Comparison of ENCODE assay signal across 9 cellular contexts in the genomic region with DNA sequence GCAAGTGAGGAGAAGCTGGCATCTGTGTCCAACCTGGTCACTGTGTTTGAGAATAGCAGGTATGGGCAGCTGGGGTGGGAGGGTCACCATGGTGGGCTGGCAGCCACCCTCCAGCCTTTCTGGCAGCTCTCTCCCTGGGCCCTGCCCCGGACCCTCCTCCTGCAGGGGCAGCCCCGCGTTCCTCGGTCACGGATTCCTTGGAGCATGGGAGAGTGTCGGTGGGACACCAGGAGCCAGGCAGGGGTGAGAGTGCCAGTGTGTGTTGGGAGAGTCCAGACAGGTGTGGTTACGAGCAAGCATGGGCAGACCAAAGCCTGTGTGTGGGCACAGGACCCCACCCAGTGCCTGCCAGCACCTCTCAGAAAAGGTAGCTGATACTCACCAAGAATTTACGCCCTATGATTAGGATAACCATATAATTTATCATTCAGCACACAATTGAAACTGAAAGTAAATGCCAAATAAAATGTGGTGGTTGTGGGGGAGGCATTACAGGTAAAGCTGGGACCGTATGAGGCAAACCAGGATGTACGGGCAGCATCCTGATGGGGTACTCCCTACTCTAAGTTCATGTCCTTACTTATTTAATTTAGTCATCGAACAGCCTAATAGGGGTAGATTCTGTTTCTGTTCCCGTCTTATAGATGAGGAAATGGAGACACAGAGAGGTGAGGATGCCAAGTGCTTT. TPM values are rescaled to one million over a fixed set of nuclear protein-coding genes. Genes with fewer than 3 reads are reported as not detected.
DNase-seq lines count a peak whose midpoint lies in the region; ATAC-seq and TF ChIP-seq lines count a peak whose summit lies in the region.
"Had no signal": no experiment of that assay in that cellular context is flagged by ENCODE, and none has a peak within 500 bp of the region (broad histone marks: within the 10 kb centered on the region; RNA-seq: fewer than 3 reads in every experiment).

No MANE protein-coding gene starts in this region.

- H3K4me3 ChIP-seq in ascending aorta (peak overlapping the region; percentile 6 to 50), spleen (peak overlapping the region; percentile 53 to 85 (median 64))

- H3K36me3 ChIP-seq in ascending aorta (no peaks in the 10 kb centered on the region), spleen (peaks cover 0 to 28% (median 7%) of the 10 kb centered on the region in 6 donors)

- no peaks in the 10 kb centered on the region for H3K9me3 ChIP-seq in ascending aorta
- no peaks in the 10 kb centered on the region for H3K9me3 ChIP-seq in spleen

- intact Hi-C loops in ascending aorta (cut with DNase I) (no loop called here), spleen (cut with DNase I; ENCODE audit: low total_unique reads) (no loop called here)

- H3K27ac ChIP-seq in ascending aorta (no peak overlapping the region), spleen (peak overlapping the region; percentile 64 to 94 (median 82))

- TF ChIP-seq POLR2A in spleen (IDR thresholded peaks at IDR 0.05), result no peak

- no peaks in the 10 kb centered on the region for H3K27me3 ChIP-seq in ascending aorta
- H3K27me3 ChIP-seq in spleen (replicated peaks in 1 of 7), result no peaks in the 10 kb centered on the region

- peak; percentile 3 for ATAC-seq in GM19025 (IDR thresholded peaks at IDR 0.05; ENCODE audit: low read depth, unreplicated experiment)
- ATAC-seq in HG02885 (IDR thresholded peaks at IDR 0.05; ENCODE audit: poor library complexity, unreplicated experiment), result peak; percentile 13

- TF ChIP-seq CTCF in ascending aorta (IDR thresholded peaks at IDR 0.05), result no peak
- TF ChIP-seq CTCF in spleen (IDR thresholded peaks at IDR 0.05 in 8 of 11, conservative IDR thresholded peaks at IDR 0.05 in 3 of 11), result no peak

- WGBS in spleen, 5 donors, result 48 to 69% (median 66%) methylated on average over 12 of the region's 12 CpGs

- DNase-seq in ascending aorta (ENCODE audit: low spot score in 2 of 2), result no peak
- DNase-seq in spleen, result peak; percentile 84
- DNase-seq in stimulated activated CD4-positive, alpha-beta T cell treated with anti-CD3 and anti-CD28 coated beads, Interleukin-4, amount 100 ng/mL, for 24 hours, result no peak
- no peak for DNase-seq in hypothalamus (lab: John Stamatoyannopoulos, UW)
- DNase-seq in NCI-H524 (lab: John Stamatoyannopoulos, UW), result no peak
- no peak for DNase-seq in DMS153 (lab: John Stamatoyannopoulos, UW)
- DNase-seq: NCI-H1694 had no signal

- H3K4me1 ChIP-seq in ascending aorta (no peaks in the 10 kb centered on the region), spleen (peaks cover 4 to 70% (median 37%) of the 10 kb centered on the region in 6 donors)

RNA-seq across cellular contexts. Expression of a gene that starts 0.5 kb away (rescaled TPM):
- total RNA-seq in ascending aorta (49.4 TPM), spleen (100 to 1,000 TPM; 200 to 426 (median 316) TPM)
- 100 to 1,000 TPM in 1 of 3 donors, 10 to 100 TPM in 2; 63.4 to 121 (median 84.2) TPM for polyA plus RNA-seq in spleen

RNA-seq across cellular contexts. Expression of a gene that starts 20.0 kb away (rescaled TPM):
- total RNA-seq in ascending aorta (175 TPM), spleen (100 to 1,000 TPM; 135 to 191 (median 162) TPM)
- polyA plus RNA-seq in spleen, result 100 to 1,000 TPM in 2 of 3 donors, 10 to 100 TPM in 1; 87.3 to 144 (median 134) TPM

RNA-seq across cellular contexts. Expression of a gene that starts 51.4 kb away (rescaled TPM):
- 33.5 TPM for total RNA-seq in ascending aorta
- total RNA-seq in spleen, result 1 to 10 TPM in 5 of 7 donors, under 1 TPM in 1, not detected in 1; 0.94 to 2.1 (median 1.6) TPM
- 1 to 10 TPM; 1.6 to 7.3 (median 2.0) TPM for polyA plus RNA-seq in spleen

Comparison
In these comparisons a context has a peak if more than half of its experiments do, and no peak if none do; other contexts are left out.
1. H3K27ac ChIP-seq: peak in spleen (8 of 8); none in ascending aorta (0 of 2).
2. RNA of a gene that starts 51.4 kb away (total RNA-seq): 33.5 TPM in ascending aorta (single experiment); 0.94 to 2.1 TPM in spleen; every median in the first group is over 10 times any median in the second.